Comparison of ENCODE assay signal across 14 cellular contexts in genomic region chr1:184298321-184299052, GRCh38.
DNase-seq lines count a peak whose midpoint lies in the region; ATAC-seq and TF ChIP-seq lines count a peak whose summit lies in the region.
"Had no signal": no experiment of that assay in that cellular context is flagged by ENCODE, and none has a peak within 500 bp of the region (broad histone marks: within the 10 kb centered on the region; RNA-seq: fewer than 3 reads in every experiment).

No MANE protein-coding gene starts in this region.

- H3K9me3 Mint-ChIP-seq in nephron progenitor cell (peaks cover 11% of the 10 kb centered on the region), Caco-2 (ENCODE audit: unreplicated experiment) (peaks cover 8% of the 10 kb centered on the region), endothelial cell (ENCODE audit: unreplicated experiment) (no peaks in the 10 kb centered on the region)
- H3K9me3 Mint-ChIP-seq: activated naive CD4-positive, alpha-beta T cell treated with anti-CD3 and anti-CD28 coated beads, Interleukin-2, amount 10 ng/mL, durations not matched to agents 7 days and 5 days had no signal

- CTCF ChIA-PET in Caco-2 (lab: Charles Lee), result no interaction called here

- no peak overlapping the region for H3K9ac ChIP-seq in fibroblast of lung (ENCODE audit: insufficient read depth, low read length)

- peak overlapping the region; percentile 71 for H3K4me2 ChIP-seq in fibroblast of lung (ENCODE audit: extremely low read depth, insufficient read depth, low read length)

- H3K4me3 ChIP-seq in BE2C (ENCODE audit: low read depth, low read length) (peak overlapping the region; percentile 34), fibroblast of lung (replicated peaks in 1 of 4; ENCODE audit: control extremely low read depth in 1 of 4, insufficient read depth in 1 of 4, low read depth in 3 of 4, low read length in 4 of 4) (peak overlapping the region in 1 of 4 experiments; percentile 2), Caco-2 (ENCODE audit: low read depth, low read length) (no peak overlapping the region)

- H3K27me3 Mint-ChIP-seq in nephron progenitor cell (ENCODE audit: low read depth, poor library complexity), result no peaks in the 10 kb centered on the region
- peaks cover 5% of the 10 kb centered on the region for H3K27me3 Mint-ChIP-seq in Caco-2 (ENCODE audit: insufficient read depth, unreplicated experiment)
- no peaks in the 10 kb centered on the region for H3K27me3 Mint-ChIP-seq in endothelial cell (ENCODE audit: unreplicated experiment)
- H3K27me3 Mint-ChIP-seq: stimulated activated memory B cell treated with anti-CD40 and anti-IgM and Interleukin-4, amounts not matched to agents 10 μg/mL and 1 μg/mL and 100 μg/mL, for 72 hours had no signal

- no peak overlapping the region for H2AFZ ChIP-seq in fibroblast of lung (ENCODE audit: low read length)

- H3K27ac Mint-ChIP-seq in nephron progenitor cell, result peak overlapping the region; percentile 57
- no peak overlapping the region for H3K27ac Mint-ChIP-seq in Caco-2 (ENCODE audit: unreplicated experiment)
- H3K27ac Mint-ChIP-seq in endothelial cell (ENCODE audit: unreplicated experiment), result no peak overlapping the region
- H3K27ac Mint-ChIP-seq: activated naive CD4-positive, alpha-beta T cell treated with anti-CD3 and anti-CD28 coated beads, Interleukin-2, amount 10 ng/mL, durations not matched to agents 7 days and 5 days; stimulated activated memory B cell treated with anti-CD40 and anti-IgM and Interleukin-4, amounts not matched to agents 10 μg/mL and 1 μg/mL and 100 μg/mL, for 72 hours had no signal

- H4K20me1 ChIP-seq in fibroblast of lung (ENCODE audit: control insufficient read depth, extremely low read depth, insufficient read depth, low read length), result no peaks in the 10 kb centered on the region

- H3K79me2 ChIP-seq in fibroblast of lung (ENCODE audit: control insufficient read depth, insufficient read depth, low read length), result no peaks in the 10 kb centered on the region

- H3K27ac ChIP-seq in fibroblast of lung (ENCODE audit: insufficient read depth, low read length), result peak overlapping the region; percentile 54
- H3K27ac ChIP-seq: RWPE1 had no signal

- peaks cover 28% of the 10 kb centered on the region for H3K4me1 ChIP-seq in BE2C
- H3K4me1 ChIP-seq in fibroblast of lung (ENCODE audit: control insufficient read depth, extremely low read depth, insufficient read depth, low read length), result peaks cover 33% of the 10 kb centered on the region
- no peaks in the 10 kb centered on the region for H3K4me1 ChIP-seq in Caco-2

- H3K9me3 ChIP-seq in BE2C (no peaks in the 10 kb centered on the region), fibroblast of lung (ENCODE audit: control insufficient read depth, insufficient read depth, low read depth, low read length) (no peaks in the 10 kb centered on the region), Caco-2 (no peaks in the 10 kb centered on the region)

- H3K27me3 ChIP-seq in BE2C, result no peaks in the 10 kb centered on the region
- no peaks in the 10 kb centered on the region for H3K27me3 ChIP-seq in fibroblast of lung (ENCODE audit: control insufficient read depth, insufficient read depth, low read length)
- H3K27me3 ChIP-seq in Caco-2 (replicated peaks; ENCODE audit: control insufficient read depth, insufficient read depth, low read length), result no peaks in the 10 kb centered on the region; the same call in 1 of the 2 replicates

- H3K36me3 Mint-ChIP-seq in nephron progenitor cell (ENCODE audit: low read depth), result no peaks in the 10 kb centered on the region
- H3K36me3 Mint-ChIP-seq in Caco-2 (ENCODE audit: insufficient read depth, unreplicated experiment), result no peaks in the 10 kb centered on the region
- no peaks in the 10 kb centered on the region for H3K36me3 Mint-ChIP-seq in endothelial cell (ENCODE audit: low read depth, unreplicated experiment)
- H3K36me3 Mint-ChIP-seq: activated naive CD4-positive, alpha-beta T cell treated with anti-CD3 and anti-CD28 coated beads, Interleukin-2, amount 10 ng/mL, durations not matched to agents 7 days and 5 days; stimulated activated memory B cell treated with anti-CD40 and anti-IgM and Interleukin-4, amounts not matched to agents 10 μg/mL and 1 μg/mL and 100 μg/mL, for 72 hours had no signal

- BruUV-seq in Caco-2 (replicated peaks; lab: Mats Ljungman, UMichigan), result no TSS peak

- peak; percentile 63 for DNase-seq in BE2C
- peak; percentile 90 for DNase-seq in NCI-H1694 (lab: John Stamatoyannopoulos, UW)
- peak in 1 of 2 donors; percentile 44 for DNase-seq in fibroblast of lung (ENCODE audit: low read depth in 2 of 2)
- DNase-seq in nephron progenitor cell, result no peak
- no peak for DNase-seq in Caco-2
- no peak for DNase-seq in SW480 (ENCODE audit: low spot score)
- DNase-seq in endothelial cell (ENCODE audit: low spot score), result no peak
- DNase-seq: activated CD8-positive, alpha-beta memory T cell treated with anti-CD3 and anti-CD28 coated beads for 24 hours; activated naive CD4-positive, alpha-beta T cell treated with anti-CD3 and anti-CD28 coated beads, Interleukin-2, amount 10 ng/mL, durations not matched to agents 7 days and 5 days; Kasumi-1; stimulated activated CD4-positive, alpha-beta T cell treated with anti-CD3 and anti-CD28 coated beads, Interleukin-2, amount 100 ng/mL, for 24 hours had no signal

- intact Hi-C loops in Caco-2 (cut with micrococcal nuclease; ENCODE audit: unreplicated experiment), result no loop called here

- no peak for ATAC-seq in HG03135 (IDR thresholded peaks at IDR 0.05; ENCODE audit: unreplicated experiment)
- ATAC-seq: stimulated activated memory B cell treated with anti-CD40 and anti-IgM and Interleukin-4, amounts not matched to agents 10 μg/mL and 1 μg/mL and 100 μg/mL, for 72 hours had no signal

- no peaks in the 10 kb centered on the region for H3K36me3 ChIP-seq in BE2C
- H3K36me3 ChIP-seq in fibroblast of lung (ENCODE audit: control insufficient read depth, insufficient read depth, low read length), result no peaks in the 10 kb centered on the region
- no peaks in the 10 kb centered on the region for H3K36me3 ChIP-seq in Caco-2 (ENCODE audit: control insufficient read depth, insufficient read depth, low read length)

- H3K4me3 Mint-ChIP-seq in nephron progenitor cell (no peak overlapping the region), Caco-2 (ENCODE audit: unreplicated experiment) (no peak overlapping the region), endothelial cell (ENCODE audit: unreplicated experiment) (no peak overlapping the region)
- H3K4me3 Mint-ChIP-seq: activated naive CD4-positive, alpha-beta T cell treated with anti-CD3 and anti-CD28 coated beads, Interleukin-2, amount 10 ng/mL, durations not matched to agents 7 days and 5 days; stimulated activated memory B cell treated with anti-CD40 and anti-IgM and Interleukin-4, amounts not matched to agents 10 μg/mL and 1 μg/mL and 100 μg/mL, for 72 hours had no signal

- H3K4me1 Mint-ChIP-seq in nephron progenitor cell (peaks cover 32% of the 10 kb centered on the region), Caco-2 (ENCODE audit: low read depth, unreplicated experiment) (no peaks in the 10 kb centered on the region), endothelial cell (ENCODE audit: unreplicated experiment) (peaks cover 2% of the 10 kb centered on the region)
- H3K4me1 Mint-ChIP-seq: activated naive CD4-positive, alpha-beta T cell treated with anti-CD3 and anti-CD28 coated beads, Interleukin-2, amount 10 ng/mL, durations not matched to agents 7 days and 5 days had no signal

- TF ChIP-seq CTCF in BE2C (IDR thresholded peaks at IDR 0.05; ENCODE audit: low read depth, low read length), result 0 out of 2 replicates have a peak, but pooled peaks have one; percentile 4
- no peak for TF ChIP-seq CTCF in fibroblast of lung (conservative IDR thresholded peaks at IDR 0.05 in 1 of 2, IDR thresholded peaks at IDR 0.05 in 1 of 2; ENCODE audit: low read depth in 1 of 2, low read length in 2 of 2)
- TF ChIP-seq CTCF in nephron progenitor cell (IDR thresholded peaks at IDR 0.05), result no peak
- TF ChIP-seq CTCF in Caco-2 (IDR thresholded peaks at IDR 0.05; ENCODE audit: insufficient read depth in 1 of 2, low read depth in 1 of 2, low read length in 1 of 2, severe bottlenecking in 1 of 2, unreplicated experiment in 1 of 2), result no peak
- TF ChIP-seq CTCF in endothelial cell (IDR thresholded peaks at IDR 0.05; ENCODE audit: unreplicated experiment), result no peak

- POLR2A ChIA-PET in Caco-2 (lab: Charles Lee), result no interaction called here

Comparison
In these comparisons a context has a peak if more than half of its experiments do, and no peak if none do; other contexts are left out.
1. DNase-seq: peak in BE2C (single experiment) and NCI-H1694 (single experiment); none in nephron progenitor cell (single experiment), Caco-2 (0 of 2), SW480 (single experiment) and endothelial cell (single experiment).